Comparison of ENCODE assay signal across 17 cellular contexts in the genomic region with DNA sequence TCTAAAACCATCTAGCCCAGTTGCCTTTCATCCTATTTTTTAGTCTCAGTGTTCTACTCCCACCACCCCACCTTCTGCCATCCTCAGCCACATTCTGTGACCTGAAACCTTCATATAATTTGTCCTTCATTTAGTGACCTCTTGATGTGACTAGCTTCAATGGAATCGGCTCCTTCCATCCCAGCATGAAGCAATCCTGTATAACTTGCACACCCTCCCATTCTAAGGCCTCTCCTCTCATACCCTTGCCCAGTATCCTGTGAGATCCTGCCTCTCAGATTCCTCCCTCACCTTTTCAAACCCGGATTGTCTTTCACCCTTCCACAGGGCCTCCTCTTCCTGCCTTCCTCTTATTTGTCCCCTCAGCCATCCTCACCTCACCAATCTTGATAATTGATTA. TPM values are rescaled to one million over a fixed set of nuclear protein-coding genes. Genes with fewer than 3 reads are reported as not detected.
DNase-seq lines count a peak whose midpoint lies in the region; ATAC-seq, FAIRE-seq and TF ChIP-seq lines count a peak whose summit lies in the region.
"Had no signal": no experiment of that assay in that cellular context is flagged by ENCODE, and none has a peak within 500 bp of the region (broad histone marks: within the 10 kb centered on the region; RNA-seq: fewer than 3 reads in every experiment).

No MANE protein-coding gene starts in this region.

- peaks cover 34 to 73% (median 68%) of the 10 kb centered on the region in 4 donors for H3K4me1 Mint-ChIP-seq in naive thymus-derived CD8-positive, alpha-beta T cell

- FAIRE-seq in GM12878 (lab: Jason Lieb, UNC): no peak

- no peak for TF ChIP-seq CTCF in GM12878 (IDR thresholded peaks at IDR 0.05 in 2 of 3, conservative IDR thresholded peaks at IDR 0.05 in 1 of 3; ENCODE audit: control insufficient read depth in 2 of 3, extremely low read depth in 1 of 3, insufficient read depth in 1 of 3, low read depth in 3 of 3, low read length in 3 of 3)
- TF ChIP-seq CTCF in mucosa of descending colon (IDR thresholded peaks at IDR 0.05): no peak

- CTCF ChIA-PET in GM12878 (lab: Yijun Ruan, JAX): interaction anchor here (0.9 kb wide), 1 partner anchor 205 kb away, joined by 3 read pairs; no protein-coding TSS in a partner anchor

- peaks cover 8% of the 10 kb centered on the region for H3K4me1 ChIP-seq in GM12878 (ENCODE audit: control insufficient read depth, insufficient read depth, low read length)
- peaks cover 9% of the 10 kb centered on the region for H3K4me1 ChIP-seq in mucosa of descending colon (ENCODE audit: low read depth)

- no peaks in the 10 kb centered on the region for H4K20me1 ChIP-seq in GM12878 (ENCODE audit: control insufficient read depth, insufficient read depth)

- in situ Hi-C loops in GM12878 (cut with MboI): no loop called here

- BruUV-seq in GM12878 (replicated peaks; lab: Mats Ljungman, UMichigan): no TSS peak

- peaks cover 24% of the 10 kb centered on the region for H3K79me2 ChIP-seq in GM12878 (ENCODE audit: control insufficient read depth, insufficient read depth, low read length)

- peaks cover 0 to 5% (median 2%) of the 10 kb centered on the region in 3 donors for H3K36me3 Mint-ChIP-seq in naive thymus-derived CD8-positive, alpha-beta T cell

- no peak for TF ChIP-seq POLR2A in GM12878 (IDR thresholded peaks at IDR 0.05; ENCODE audit: low read depth, low read length)

- H3K9ac ChIP-seq in GM12878 (ENCODE audit: control insufficient read depth, insufficient read depth, low read length): no peak overlapping the region

- H3K27me3 ChIP-seq in GM12878 (replicated peaks in 1 of 2; ENCODE audit: control insufficient read depth in 2 of 2, insufficient read depth in 2 of 2, low read length in 1 of 2): no peaks in the 10 kb centered on the region
- H3K27me3 ChIP-seq: ovary had no signal

- POLR2A ChIA-PET in GM12878 (lab: Charles Lee): no interaction called here
- POLR2A ChIA-PET in naive thymus-derived CD8-positive, alpha-beta T cell (lab: Charles Lee): no interaction called here

- H3K9me3 ChIP-seq in GM12878 (replicated peaks; ENCODE audit: control insufficient read depth, insufficient read depth, low read length) (no peaks in the 10 kb centered on the region), mucosa of descending colon (no peaks in the 10 kb centered on the region)
- H3K9me3 ChIP-seq: lower lobe of right lung, ovary had no signal

- no peaks in the 10 kb centered on the region for H3K27me3 Mint-ChIP-seq in naive thymus-derived CD8-positive, alpha-beta T cell
- H3K27me3 Mint-ChIP-seq: stimulated activated naive B cell treated with anti-CD40 and anti-IgM and Interleukin-4, amounts not matched to agents 10 μg/mL and 1 μg/mL and 100 μg/mL, for 72 hours had no signal

- H3K4me2 ChIP-seq in GM12878 (ENCODE audit: control insufficient read depth, insufficient read depth): peak overlapping the region; percentile 36; the same call in 1 of the 2 replicates

- RAD21 ChIA-PET in GM12878 (lab: Charles Lee; ENCODE audit: unreplicated experiment): interaction anchor here (0.9 kb wide), 1 partner anchor 589 kb away, joined by 3 read pairs; no protein-coding TSS in a partner anchor

- H3K27ac ChIP-seq in GM12878 (ENCODE audit: control insufficient read depth, insufficient read depth): no peak overlapping the region
- H3K27ac ChIP-seq: lower lobe of right lung, ovary had no signal

- TF ChIP-seq EP300 in GM12878 (IDR thresholded peaks at IDR 0.05; ENCODE audit: borderline replicate concordance in 1 of 2, control insufficient read depth in 1 of 2, low read depth in 2 of 2, low read length in 2 of 2): no peak

- SMC1A ChIA-PET in GM12878 (lab: Charles Lee; ENCODE audit: uncharacterized antibody, unreplicated experiment): interaction anchor here (1.2 to 2.5 kb wide), 2 partner anchors 17 to 56 kb away, joined by 4 to 7 read pairs; no protein-coding TSS in a partner anchor

- no peak overlapping the region for H2AFZ ChIP-seq in GM12878 (ENCODE audit: control insufficient read depth, low read depth, low read length)

- H3K4me3 Mint-ChIP-seq in naive thymus-derived CD8-positive, alpha-beta T cell: peak overlapping the region in 4 of 10 donors; percentile 2 to 35 (median 14)
- H3K4me3 Mint-ChIP-seq: stimulated activated naive B cell treated with anti-CD40 and anti-IgM and Interleukin-4, amounts not matched to agents 10 μg/mL and 1 μg/mL and 100 μg/mL, for 72 hours had no signal

- DNase-seq in AG08396 (ENCODE audit: low spot score) (peak; percentile 41), GM03348 (ENCODE audit: low spot score) (peak; percentile 42), GM12878 (ENCODE audit: low read depth, low spot score) (no peak), H4 (ENCODE audit: low spot score) (no peak), mucosa of descending colon (no peak)
- DNase-seq in naive thymus-derived CD8-positive, alpha-beta T cell: no peak
- DNase-seq in stimulated activated CD4-positive, alpha-beta T cell treated with anti-CD3 and anti-CD28 coated beads, Interleukin-2, amount 100 ng/mL, for 48 hours: no peak
- DNase-seq: activated T-cell treated with anti-CD3 and anti-CD28 coated beads, Interleukin-2, amount 50 U/mL, for 48 hours; GDM1; GOT3; lower lobe of right lung; NCI-H1105; ovary; stimulated activated naive B cell treated with anti-CD40 and anti-IgM and Interleukin-4, amounts not matched to agents 10 μg/mL and 1 μg/mL and 100 μg/mL, for 72 hours had no signal

- H3K9me3 Mint-ChIP-seq in naive thymus-derived CD8-positive, alpha-beta T cell: no peaks in the 10 kb centered on the region
- H3K9me3 Mint-ChIP-seq: stimulated activated naive B cell treated with anti-CD40 and anti-IgM and Interleukin-4, amounts not matched to agents 10 μg/mL and 1 μg/mL and 100 μg/mL, for 72 hours had no signal

- no peak for TF ChIP-seq RAD21 in GM12878 (IDR thresholded peaks at IDR 0.05; ENCODE audit: insufficient read depth, low read depth, low read length)

- H3K27ac Mint-ChIP-seq in naive thymus-derived CD8-positive, alpha-beta T cell: peak overlapping the region; percentile 7 to 88 (median 66)
- H3K27ac Mint-ChIP-seq: stimulated activated naive B cell treated with anti-CD40 and anti-IgM and Interleukin-4, amounts not matched to agents 10 μg/mL and 1 μg/mL and 100 μg/mL, for 72 hours had no signal

- ATAC-seq in GM12878 (no peak), mucosa of descending colon (no peak), HG02798 (IDR thresholded peaks at IDR 0.05; ENCODE audit: poor library complexity, unreplicated experiment) (no peak)
- ATAC-seq in naive thymus-derived CD8-positive, alpha-beta T cell: no peak
- ATAC-seq: activated CD4-positive, CD25-positive, alpha-beta regulatory T cell treated with anti-CD3 and anti-CD28 coated beads, Interleukin-2, amount 50 U/mL, for 24 hours; lower lobe of right lung; stimulated activated naive B cell treated with anti-CD40 and anti-IgM and Interleukin-4, amounts not matched to agents 10 μg/mL and 1 μg/mL and 100 μg/mL, for 72 hours had no signal

- intact Hi-C loops in GM12878 (cut with micrococcal nuclease; ENCODE audit: unreplicated experiment): no loop called here
- intact Hi-C loops in mucosa of descending colon (cut with DNase I, micrococcal nuclease): no loop called here

- WGBS in GM12878 (ENCODE audit: insufficient coverage, insufficient replicate concordance, low lambda C conversion rate, missing lambda C conversion rate): 76% methylated on average over 2 of the region's 2 CpGs

- no peak overlapping the region for H3K4me3 ChIP-seq in GM12878
- H3K4me3 ChIP-seq in mucosa of descending colon: no peak overlapping the region
- H3K4me3 ChIP-seq: lower lobe of right lung, ovary had no signal

- no peaks in the 10 kb centered on the region for H3K36me3 ChIP-seq in GM12878 (ENCODE audit: control insufficient read depth in 2 of 2, insufficient read depth in 2 of 2, low read length in 1 of 2)
- H3K36me3 ChIP-seq in mucosa of descending colon (ENCODE audit: low read depth): no peaks in the 10 kb centered on the region
- H3K36me3 ChIP-seq: lower lobe of right lung, ovary had no signal

RNA-seq across cellular contexts. Expression of gene ZNF76, which starts 3.1 kb away (rescaled TPM):
- 66.2 and 84.5 TPM in 2 replicates for total RNA-seq in GM12878 (2013; cell fraction: nucleolus; rRNA removed)
- total RNA-seq in GM12878 (2014; rRNA removed) (23.1 and 29.5 TPM in 2 replicates), GM12878 (2014; rRNA removed; fragmentation: Illumina TruSeq; extraction: Trizol) (12.4 and 13.5 TPM in 2 replicates), GM12878 (2021) (29.3 and 35.8 TPM in 2 replicates), mucosa of descending colon (10 to 100 TPM; 33.2 to 42.6 (median 36.2) TPM)
- 12.0 TPM for polyA plus RNA-seq in GM12878 (2011; ENCODE audit: low read depth)
- polyA plus RNA-seq in GM12878 (2011; rRNA removed) (16.1 and 25.9 TPM in 2 replicates), GM12878 (2014; fragmentation: Illumina TruSeq; extraction: Trizol) (19.9 and 23.5 TPM in 2 replicates), GM12878 (2014; fragmentation: Nextera tagmentation; extraction: Ambion mirVana) (1 to 10 TPM; 2.8 to 3.1 TPM), GM12878 (2014; rRNA removed) (40.5 and 41.0 TPM in 2 replicates), GM12878 (2016; fragmentation: Nextera tagmentation; extraction: Ambion mirVana) (10 to 100 TPM; 23.7 to 25.8 TPM)
- polyA plus RNA-seq in GM12878 (2011; cell fraction: cytosol; rRNA removed): 21.1 and 27.7 TPM in 2 replicates
- 166 and 175 TPM in 2 replicates for polyA plus RNA-seq in GM12878 (2011; cell fraction: nucleus; rRNA removed)
- polyA plus RNA-seq in GM12878 (2012): 25.4 and 32.4 TPM in 2 replicates
- polyA minus RNA-seq in GM12878 (2011; rRNA and poly(A)+ RNA removed): 37.5 and 38.8 TPM in 2 replicates
- polyA minus RNA-seq in GM12878 (2011; cell fraction: cytosol; rRNA and poly(A)+ RNA removed): 6.4 and 6.7 TPM in 2 replicates
- polyA minus RNA-seq in GM12878 (2011; cell fraction: nucleus; rRNA and poly(A)+ RNA removed): 23.8 and 29.1 TPM in 2 replicates
- total RNA-seq in naive thymus-derived CD8-positive, alpha-beta T cell: 10 to 100 TPM; 94.7 to 96.8 TPM
- 10 to 100 TPM; 22.1 to 35.9 (median 30.7) TPM for polyA plus RNA-seq in naive thymus-derived CD8-positive, alpha-beta T cell
- 6.7 and 7.2 TPM in 2 replicates for total RNA-seq in H4 (2014; rRNA removed; shearing (Covaris generic))

RNA-seq across cellular contexts. Expression of gene DEF6, which starts 35.0 kb away (rescaled TPM):
- 29.5 and 31.1 TPM in 2 replicates for total RNA-seq in GM12878 (2013; cell fraction: nucleolus; rRNA removed)
- total RNA-seq in GM12878 (2014; rRNA removed) (51.1 and 55.3 TPM in 2 replicates), GM12878 (2014; rRNA removed; fragmentation: Illumina TruSeq; extraction: Trizol) (26.9 and 29.3 TPM in 2 replicates), GM12878 (2021) (58.1 and 66.3 TPM in 2 replicates), mucosa of descending colon (10 to 100 TPM in 2 of 3 donors, 1 to 10 TPM in 1; 7.4 to 15.1 (median 13.7) TPM)
- polyA plus RNA-seq in GM12878 (2011; ENCODE audit: low read depth): 14.7 TPM
- polyA plus RNA-seq in GM12878 (2011; rRNA removed) (26.1 and 42.3 TPM in 2 replicates), GM12878 (2014; fragmentation: Illumina TruSeq; extraction: Trizol) (9.3 and 21.6 TPM in 2 replicates), GM12878 (2014; fragmentation: Nextera tagmentation; extraction: Ambion mirVana) (1 to 10 TPM; 3.3 to 5.1 TPM), GM12878 (2014; rRNA removed) (59.8 and 72.1 TPM in 2 replicates), GM12878 (2016; fragmentation: Nextera tagmentation; extraction: Ambion mirVana) (10 to 100 TPM; 59.9 to 69.5 TPM)
- polyA plus RNA-seq in GM12878 (2011; cell fraction: cytosol; rRNA removed): 52.1 and 69.4 TPM in 2 replicates
- 108 and 140 TPM in 2 replicates for polyA plus RNA-seq in GM12878 (2011; cell fraction: nucleus; rRNA removed)
- 35.5 and 37.3 TPM in 2 replicates for polyA plus RNA-seq in GM12878 (2012)
- polyA minus RNA-seq in GM12878 (2011; rRNA and poly(A)+ RNA removed): 34.4 and 55.3 TPM in 2 replicates
- polyA minus RNA-seq in GM12878 (2011; cell fraction: cytosol; rRNA and poly(A)+ RNA removed): 20.3 and 20.8 TPM in 2 replicates
- polyA minus RNA-seq in GM12878 (2011; cell fraction: nucleus; rRNA and poly(A)+ RNA removed): 24.4 and 32.3 TPM in 2 replicates
- 100 to 1,000 TPM; 263 to 268 TPM for total RNA-seq in naive thymus-derived CD8-positive, alpha-beta T cell
- 100 to 1,000 TPM in 2 of 3 donors, 10 to 100 TPM in 1; 93.7 to 196 (median 136) TPM for polyA plus RNA-seq in naive thymus-derived CD8-positive, alpha-beta T cell
- 0.16 and 0.43 TPM in 2 replicates for total RNA-seq in H4 (2014; rRNA removed; shearing (Covaris generic))

RNA-seq across cellular contexts. Expression of gene SCUBE3, which starts 48.8 kb away (rescaled TPM):
- not detected in 2 replicates for total RNA-seq in GM12878 (2013; cell fraction: nucleolus; rRNA removed)
- under 0.01 TPM in 2 replicates for total RNA-seq in GM12878 (2014; rRNA removed)
- not detected in 2 replicates for total RNA-seq in GM12878 (2014; rRNA removed; fragmentation: Illumina TruSeq; extraction: Trizol)
- not detected in 2 replicates for total RNA-seq in GM12878 (2021)
- 0.08 TPM for polyA plus RNA-seq in GM12878 (2011; ENCODE audit: low read depth)
- not detected in 2 replicates for polyA plus RNA-seq in GM12878 (2011; rRNA removed)
- polyA plus RNA-seq in GM12878 (2011; cell fraction: cytosol; rRNA removed): under 0.01 TPM in 1 of 2 replicates, not detected in the other
- 0.01 TPM in 1 of 2 replicates, not detected in the other for polyA plus RNA-seq in GM12878 (2011; cell fraction: nucleus; rRNA removed)
- polyA plus RNA-seq in GM12878 (2012): 0.07 and 0.08 TPM in 2 replicates
- not detected in 2 replicates for polyA plus RNA-seq in GM12878 (2014; fragmentation: Illumina TruSeq; extraction: Trizol)
- polyA plus RNA-seq in GM12878 (2014; fragmentation: Nextera tagmentation; extraction: Ambion mirVana): under 1 TPM; 0.04 to 0.10 TPM
- 0.01 TPM in 1 of 2 replicates, not detected in the other for polyA plus RNA-seq in GM12878 (2014; rRNA removed)
- under 1 TPM; 0.19 to 0.20 TPM for polyA plus RNA-seq in GM12878 (2016; fragmentation: Nextera tagmentation; extraction: Ambion mirVana)
- not detected in 2 replicates for polyA minus RNA-seq in GM12878 (2011; rRNA and poly(A)+ RNA removed)
- polyA minus RNA-seq in GM12878 (2011; cell fraction: cytosol; rRNA and poly(A)+ RNA removed): not detected in 2 replicates
- polyA minus RNA-seq in GM12878 (2011; cell fraction: nucleus; rRNA and poly(A)+ RNA removed): not detected in 2 replicates
- total RNA-seq in naive thymus-derived CD8-positive, alpha-beta T cell: under 1 TPM in 1 of 2 experiments, not detected in 1; 0.05 TPM
- polyA plus RNA-seq in naive thymus-derived CD8-positive, alpha-beta T cell: under 1 TPM; 0.03 to 0.06 (median 0.05) TPM
- 0.02 TPM in 1 of 2 replicates, not detected in the other for total RNA-seq in H4 (2014; rRNA removed; shearing (Covaris generic))
- total RNA-seq in mucosa of descending colon: 10 to 100 TPM in 1 of 3 donors, under 1 TPM in 2; 0.14 to 11.6 (median 0.26) TPM
- total RNA-seq: HT-29 had no signal

Comparison
In these comparisons a context has a peak if more than half of its experiments do, and no peak if none do; other contexts are left out.
1. DNase-seq: peak in AG08396 (single experiment) and GM03348 (single experiment); none in GM12878 (single experiment), naive thymus-derived CD8-positive, alpha-beta T cell (0 of 10), H4 (single experiment), stimulated activated CD4-positive, alpha-beta T cell treated with anti-CD3 and anti-CD28 coated beads, Interleukin-2, amount 100 ng/mL, for 48 hours (0 of 2) and mucosa of descending colon (0 of 3).